Comparison of ENCODE assay signal across 12 cellular contexts in genomic region chr1:68112835-68113243, GRCh38.
DNase-seq lines count a peak whose midpoint lies in the region; ATAC-seq, FAIRE-seq and TF ChIP-seq lines count a peak whose summit lies in the region.
"Had no signal": no experiment of that assay in that cellular context is flagged by ENCODE, and none has a peak within 500 bp of the region (broad histone marks: within the 10 kb centered on the region; RNA-seq: fewer than 3 reads in every experiment).

No MANE protein-coding gene starts in this region.

- no peak for TF ChIP-seq EP300 in A549 (IDR thresholded peaks at IDR 0.05)

- WGBS in A549 (ENCODE audit: missing lambda C conversion rate): 21% methylated on average over 7 of the region's 7 CpGs

- no peaks in the 10 kb centered on the region for H3K27me3 Mint-ChIP-seq in GM23338 (ENCODE audit: insufficient read depth, low read depth, poor library complexity)

- H3K4me1 Mint-ChIP-seq in GM23338: peaks cover 3% of the 10 kb centered on the region; the same call in 1 of the 3 replicates

- H3K36me3 ChIP-seq in brain microvascular endothelial cell (replicated peaks) (no peaks in the 10 kb centered on the region), GM23338 (ENCODE audit: insufficient read depth) (no peaks in the 10 kb centered on the region)

- H3K4me3 ChIP-seq in A549: no peak overlapping the region
- no peak overlapping the region for H3K4me3 ChIP-seq in brain microvascular endothelial cell (ENCODE audit: low read depth, low read length)
- no peak overlapping the region for H3K4me3 ChIP-seq in GM23338

- no peak for TF ChIP-seq RAD21 in A549 (conservative IDR thresholded peaks at IDR 0.05 in 1 of 2, IDR thresholded peaks at IDR 0.05 in 1 of 2)

- in situ Hi-C loops in brain microvascular endothelial cell (cut with HindIII; ENCODE audit: low pct_ligation_motif_present, low sequenced_read_pairs): no loop called here

- H3K9me3 ChIP-seq in A549: no peaks in the 10 kb centered on the region

- no peak for FAIRE-seq in A549 (lab: Jason Lieb, UNC)

- ATAC-seq in A549 (peak; percentile 55 to 72; a peak in 5 of 6 replicates), GM23338 (no peak)

- TF ChIP-seq CTCF in A549 (IDR thresholded peaks at IDR 0.05) (no peak), brain microvascular endothelial cell (IDR thresholded peaks at IDR 0.05; ENCODE audit: low read depth, low read length, missing control alignments) (no peak), GM23338 (conservative IDR thresholded peaks at IDR 0.05; ENCODE audit: low read depth in 2 of 2) (no peak)

- H2AFZ ChIP-seq in GM23338: no peak overlapping the region

- no peak for TF ChIP-seq POLR2A in A549 (IDR thresholded peaks at IDR 0.05; ENCODE audit: low read length)

- H3K9me3 Mint-ChIP-seq in GM23338: no peaks in the 10 kb centered on the region
- H3K9me3 Mint-ChIP-seq: naive B cell had no signal

- H3F3A ChIP-seq in GM23338 (replicated peaks; ENCODE audit: low read depth): no peaks in the 10 kb centered on the region

- H3K36me3 Mint-ChIP-seq in GM23338 (ENCODE audit: low read depth): no peaks in the 10 kb centered on the region
- H3K36me3 Mint-ChIP-seq: naive B cell had no signal

- H3K27me3 ChIP-seq in brain microvascular endothelial cell (replicated peaks) (no peaks in the 10 kb centered on the region), GM23338 (ENCODE audit: insufficient read depth) (no peaks in the 10 kb centered on the region)

- no peak overlapping the region for H3K27ac Mint-ChIP-seq in GM23338
- H3K27ac Mint-ChIP-seq: CD14-positive monocyte, naive B cell had no signal

- no peaks in the 10 kb centered on the region for H3K79me2 ChIP-seq in GM23338 (replicated peaks; ENCODE audit: insufficient read depth)

- 0 out of 3 replicates have a peak overlapping the region, but pooled peaks have one; percentile 32 for H3K4me2 ChIP-seq in A549
- no peak overlapping the region for H3K4me2 ChIP-seq in GM23338

- H3K4me1 ChIP-seq in A549 (peaks cover 31% of the 10 kb centered on the region), GM23338 (ENCODE audit: insufficient read depth) (no peaks in the 10 kb centered on the region)

- no peak overlapping the region for H3K4me3 Mint-ChIP-seq in GM23338
- H3K4me3 Mint-ChIP-seq: CD14-positive monocyte, naive B cell had no signal

- no peaks in the 10 kb centered on the region for H4K20me1 ChIP-seq in GM23338 (replicated peaks; ENCODE audit: insufficient read depth)

- peak; percentile 26 to 55 for DNase-seq in A549 (ENCODE audit: low read depth in 1 of 2, low spot score in 1 of 2)
- DNase-seq in HT1080 (ENCODE audit: low read depth): peak; percentile 96
- peak; percentile 85 for DNase-seq in brain microvascular endothelial cell
- DNase-seq in hippocampal formation (lab: John Stamatoyannopoulos, UW): peak; percentile 45 to 48
- DNase-seq in ureter (ENCODE audit: low spot score): no peak
- DNase-seq in activated naive CD4-positive, alpha-beta T cell treated with Interleukin-2 at 50 U/mL for 16 hours: no peak
- DNase-seq in GM23338 (ENCODE audit: low spot score): no peak
- no peak for DNase-seq in NCI-H82 treated with DMSO at 0.1 percent for 48 hours (lab: John Stamatoyannopoulos, UW; ENCODE audit: unreplicated experiment)
- DNase-seq: effector CD8-positive, alpha-beta T cell; naive B cell; NCI-H1092 had no signal

- POLR2A ChIA-PET in A549 (lab: Yijun Ruan, JAX): no interaction called here

- H3K27ac ChIP-seq in A549 (peak overlapping the region in 1 of 2 experiments; percentile 87; a peak in 3 of 6 replicates), brain microvascular endothelial cell (peak overlapping the region; percentile 24), GM23338 (ENCODE audit: low read depth) (no peak overlapping the region)

- no peaks in the 10 kb centered on the region for H3K9me2 ChIP-seq in GM23338 (ENCODE audit: insufficient read depth)

- CTCF ChIA-PET in A549 (lab: Yijun Ruan, JAX): interaction anchor here (0.8 to 11.7 kb wide), 6 partner anchors 116 to 347 kb away, joined by 3 to 191 read pairs (median 5); no protein-coding TSS in a partner anchor

TF ChIP-seq in A549, 52 proteins besides CTCF, POLR2A, EP300 and RAD21:
- no peak for TF ChIP-seq HOXB5 (CRISPR knock-in tag; IDR thresholded peaks at IDR 0.05)
- TF ChIP-seq TFCP2L1 (CRISPR knock-in tag; IDR thresholded peaks at IDR 0.05): no peak
- TF ChIP-seq ZNF302 (CRISPR knock-in tag; IDR thresholded peaks at IDR 0.05): no peak
- TF ChIP-seq NR3C1 (IDR thresholded peaks at IDR 0.05): no peak
- no peak for TF ChIP-seq CHD2 (IDR thresholded peaks at IDR 0.05; ENCODE audit: low read length, partially characterized antibody)
- no peak for TF ChIP-seq HES2 (IDR thresholded peaks at IDR 0.05)

TF ChIP-seq in GM23338, 12 proteins besides CTCF, POLR2A, EP300 and RAD21:
- TF ChIP-seq EZH2 (IDR thresholded peaks at IDR 0.05; ENCODE audit: low read depth, unreplicated experiment) (no peak), NANOG (IDR thresholded peaks at IDR 0.05; ENCODE audit: borderline replicate concordance) (no peak), CREB1 (CRISPR knock-in tag; IDR thresholded peaks at IDR 0.05; ENCODE audit: low read depth) (no peak)
TF ChIP-seq in GM23338: peak in this region for 0.

Comparison
In these comparisons a context has a peak if more than half of its experiments do, and no peak if none do; other contexts are left out.
1. DNase-seq: peak in A549 (2 of 2), HT1080 (single experiment), brain microvascular endothelial cell (single experiment) and hippocampal formation (2 of 2); none in ureter (single experiment), activated naive CD4-positive, alpha-beta T cell treated with Interleukin-2 at 50 U/mL for 16 hours (single experiment), GM23338 (single experiment) and NCI-H82 treated with DMSO at 0.1 percent for 48 hours (single experiment).